Comparison of ENCODE assay signal across 17 cellular contexts in the genomic region with DNA sequence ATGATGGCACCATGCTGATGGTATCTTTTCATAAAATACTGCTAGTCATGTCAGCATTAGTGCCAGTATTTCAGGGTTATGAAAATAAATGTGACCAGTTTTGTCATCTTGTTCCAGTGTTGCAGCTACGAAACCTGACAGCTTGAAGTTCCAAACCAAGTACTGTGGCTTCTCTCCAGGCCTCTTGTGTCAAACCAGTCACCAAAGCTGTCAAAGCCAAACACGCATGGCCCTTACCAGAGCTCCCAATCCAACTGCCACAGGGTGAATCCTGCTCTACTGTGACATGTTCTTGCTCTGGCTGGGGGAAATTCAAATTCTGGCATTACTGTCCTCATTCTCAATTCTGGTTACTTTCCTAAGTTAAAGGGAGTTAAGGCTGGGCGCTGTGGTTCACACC. TPM values are rescaled to one million over a fixed set of nuclear protein-coding genes. Genes with fewer than 3 reads are reported as not detected.
"Had no signal": no experiment of that assay in that cellular context is flagged by ENCODE, and none has a peak within 500 bp of the region (broad histone marks: within the 10 kb centered on the region; RNA-seq: fewer than 3 reads in every experiment).

No MANE protein-coding gene starts in this region.

- H3K36me3 ChIP-seq: neutrophil, sigmoid colon, stomach, upper lobe of left lung, uterus had no signal

- H3K27me3 ChIP-seq: sigmoid colon, stomach, upper lobe of left lung, uterus had no signal

- H3K4me1 ChIP-seq: upper lobe of left lung, uterus had no signal

- H3K9me3 ChIP-seq: neutrophil, sigmoid colon, stomach, upper lobe of left lung, uterus had no signal

- H3K27ac ChIP-seq: neutrophil, sigmoid colon, skin epidermis, stomach, upper lobe of left lung, uterus had no signal

- ATAC-seq: esophagus mucosa; naive thymus-derived CD4-positive, alpha-beta T cell had no signal

- H3K4me3 ChIP-seq: sigmoid colon, skin epidermis, stomach, upper lobe of left lung, uterus had no signal

- FAIRE-seq: endometrium, frontal cortex, keratinocyte had no signal

- DNase-seq: effector memory CD4-positive, alpha-beta T cell; immature natural killer cell; naive thymus-derived CD4-positive, alpha-beta T cell; nephron progenitor cell; sigmoid colon; stimulated activated CD4-positive, alpha-beta T cell treated with anti-CD3 and anti-CD28 coated beads, Interleukin-2, amount 100 ng/mL, for 24 hours; stimulated activated naive CD4-positive, alpha-beta T cell; stomach; substantia nigra; upper lobe of left lung; uterus had no signal

RNA-seq across cellular contexts. Expression of a gene that starts 20.7 kb away (rescaled TPM):
- polyA plus RNA-seq: naive thymus-derived CD4-positive, alpha-beta T cell had no signal
